In genomic region chr22:29837780-29838598, GRCh38 we compare ENCODE assay signal across 1 cellular context.
A peak's percentile ranks its signal among the peaks of the same experiment; 100 is the strongest.
TF ChIP-seq lines count a peak whose summit lies in the region.

Gene ASCC2 (minus strand): TSS chr22:29838274. CDS start chr22:29832325, 5,949 bp downstream.

TF ChIP-seq in HepG2, 621 proteins besides CTCF, POLR2A, EP300 and RAD21 (continued from another document and continues in another):
- TF ChIP-seq ZNF687 (CRISPR knock-in tag; IDR thresholded peaks at IDR 0.05) (peak; percentile 84), SALL1 (CRISPR knock-in tag; IDR thresholded peaks at IDR 0.05) (peak; percentile 69), POLR2G (IDR thresholded peaks at IDR 0.05; ENCODE audit: low read depth, low read length) (peak; percentile 84), KDM3A (CRISPR knock-in tag; IDR thresholded peaks at IDR 0.05; ENCODE audit: low read depth) (peak; percentile 20; the same call in 1 of the 2 replicates), PPARG (CRISPR knock-in tag; conservative IDR thresholded peaks at IDR 0.05) (peak; percentile 24; the same call in 1 of the 2 replicates), BRCA1 (CRISPR knock-in tag; IDR thresholded peaks at IDR 0.05) (peak; percentile 82; the same call in 1 of the 2 replicates), SKI (IDR thresholded peaks at IDR 0.05; ENCODE audit: partially characterized antibody) (peak; percentile 81), TERF1 (CRISPR knock-in tag; IDR thresholded peaks at IDR 0.05) (no peak), ARNTL (CRISPR knock-in tag; IDR thresholded peaks at IDR 0.05) (0 out of 2 replicates have a peak, but pooled peaks have one; percentile 35), ARNT2 (CRISPR knock-in tag; IDR thresholded peaks at IDR 0.05; ENCODE audit: low read depth) (0 out of 2 replicates have a peak, but pooled peaks have one; percentile 27), ZNF607 (CRISPR knock-in tag; IDR thresholded peaks at IDR 0.05; ENCODE audit: borderline replicate concordance) (0 out of 2 replicates have a peak, but pooled peaks have one; percentile 49), ZNF563 (CRISPR knock-in tag; IDR thresholded peaks at IDR 0.05) (0 out of 2 replicates have a peak, but pooled peaks have one; percentile 50), ZNF225 (CRISPR knock-in tag; IDR thresholded peaks at IDR 0.05) (peak; percentile 41; the same call in 1 of the 2 replicates), ZFX (CRISPR knock-in tag; IDR thresholded peaks at IDR 0.05; ENCODE audit: low read depth) (peak; percentile 73), MIER3 (CRISPR knock-in tag; IDR thresholded peaks at IDR 0.05; ENCODE audit: borderline replicate concordance) (peak; percentile 36; the same call in 1 of the 2 replicates), SATB2 (CRISPR knock-in tag; IDR thresholded peaks at IDR 0.05) (peak; percentile 48; the same call in 1 of the 2 replicates), ZMAT3 (CRISPR knock-in tag; conservative IDR thresholded peaks at IDR 0.05) (0 out of 2 replicates have a peak, but pooled peaks have one; percentile 29), MYC (CRISPR knock-in tag; IDR thresholded peaks at IDR 0.05; ENCODE audit: borderline replicate concordance) (peak; percentile 77; the same call in 1 of the 2 replicates), YEATS2 (CRISPR knock-in tag; IDR thresholded peaks at IDR 0.05; ENCODE audit: borderline replicate concordance) (peak; percentile 61; the same call in 1 of the 2 replicates), TAF1 (CRISPR knock-in tag; IDR thresholded peaks at IDR 0.05) (peak; percentile 55; the same call in 1 of the 2 replicates), ZNF354B (CRISPR knock-in tag; IDR thresholded peaks at IDR 0.05) (no peak), UBTF (CRISPR knock-in tag; IDR thresholded peaks at IDR 0.05) (no peak; the same call in 1 of the 2 replicates), NCOR1 (IDR thresholded peaks at IDR 0.05; ENCODE audit: borderline replicate concordance, low read length) (peak; percentile 48), CHD2 (IDR thresholded peaks at IDR 0.05; ENCODE audit: low read depth, low read length) (no peak), SOX13 (IDR thresholded peaks at IDR 0.05) (no peak), SOX13 (CRISPR knock-in tag; conservative IDR thresholded peaks at IDR 0.05 in 1 of 2, IDR thresholded peaks at IDR 0.05 in 1 of 2) (peak in 1 of 2 experiments; percentile 27; a peak in 1 of 4 replicates), THAP9 (CRISPR knock-in tag; IDR thresholded peaks at IDR 0.05; ENCODE audit: borderline replicate concordance) (peak; percentile 47; the same call in 1 of the 2 replicates), KLF12 (CRISPR knock-in tag; IDR thresholded peaks at IDR 0.05; ENCODE audit: borderline replicate concordance) (peak; percentile 76), NFKB2 (CRISPR knock-in tag; IDR thresholded peaks at IDR 0.05; ENCODE audit: borderline replicate concordance) (peak; percentile 77; the same call in 1 of the 2 replicates), MAZ (IDR thresholded peaks at IDR 0.05; ENCODE audit: borderline replicate concordance, low read depth, low read length) (0 out of 2 replicates have a peak, but pooled peaks have one; percentile 50), MAZ (CRISPR knock-in tag; IDR thresholded peaks at IDR 0.05; ENCODE audit: low read depth) (0 out of 2 replicates have a peak, but pooled peaks have one; percentile 40), ZNF543 (CRISPR knock-in tag; IDR thresholded peaks at IDR 0.05) (0 out of 2 replicates have a peak, but pooled peaks have one; percentile 66), MYNN (CRISPR knock-in tag; IDR thresholded peaks at IDR 0.05; ENCODE audit: low read depth) (no peak), CBFB (CRISPR knock-in tag; IDR thresholded peaks at IDR 0.05) (peak; percentile 58; the same call in 1 of the 2 replicates), TEAD3 (CRISPR knock-in tag; optimal IDR thresholded peaks at IDR 0.05; ENCODE audit: borderline replicate concordance) (peak; percentile 42), XRCC5 (optimal IDR thresholded peaks at IDR 0.05; ENCODE audit: low read length) (peak; percentile 47), ZNF75D (CRISPR knock-in tag; IDR thresholded peaks at IDR 0.05; ENCODE audit: borderline replicate concordance) (no peak), ZNF670 (CRISPR knock-in tag; IDR thresholded peaks at IDR 0.05; ENCODE audit: borderline replicate concordance) (no peak), TBX3 (IDR thresholded peaks at IDR 0.05; ENCODE audit: borderline replicate concordance) (no peak), KAT8 (CRISPR knock-in tag; IDR thresholded peaks at IDR 0.05) (peak; percentile 94), DMAP1 (CRISPR knock-in tag; IDR thresholded peaks at IDR 0.05) (peak; percentile 52; the same call in 1 of the 2 replicates)
- TF ChIP-seq, protein P1, sequence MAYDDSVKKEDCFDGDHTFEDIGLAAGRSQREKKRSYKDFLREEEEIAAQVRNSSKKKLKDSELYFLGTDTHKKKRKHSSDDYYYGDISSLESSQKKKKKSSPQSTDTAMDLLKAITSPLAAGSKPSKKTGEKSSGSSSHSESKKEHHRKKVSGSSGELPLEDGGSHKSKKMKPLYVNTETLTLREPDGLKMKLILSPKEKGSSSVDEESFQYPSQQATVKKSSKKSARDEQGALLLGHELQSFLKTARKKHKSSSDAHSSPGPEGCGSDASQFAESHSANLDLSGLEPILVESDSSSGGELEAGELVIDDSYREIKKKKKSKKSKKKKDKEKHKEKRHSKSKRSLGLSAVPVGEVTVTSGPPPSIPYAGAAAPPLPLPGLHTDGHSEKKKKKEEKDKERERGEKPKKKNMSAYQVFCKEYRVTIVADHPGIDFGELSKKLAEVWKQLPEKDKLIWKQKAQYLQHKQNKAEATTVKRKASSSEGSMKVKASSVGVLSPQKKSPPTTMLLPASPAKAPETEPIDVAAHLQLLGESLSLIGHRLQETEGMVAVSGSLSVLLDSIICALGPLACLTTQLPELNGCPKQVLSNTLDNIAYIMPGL (CRISPR knock-in tag; IDR thresholded peaks at IDR 0.05; ENCODE audit: borderline replicate concordance in 1 of 2, low read depth in 1 of 2) = peak in 1 of 2 experiments; percentile 60; a peak in 2 of 4 replicates
- TF ChIP-seq, protein P2, sequence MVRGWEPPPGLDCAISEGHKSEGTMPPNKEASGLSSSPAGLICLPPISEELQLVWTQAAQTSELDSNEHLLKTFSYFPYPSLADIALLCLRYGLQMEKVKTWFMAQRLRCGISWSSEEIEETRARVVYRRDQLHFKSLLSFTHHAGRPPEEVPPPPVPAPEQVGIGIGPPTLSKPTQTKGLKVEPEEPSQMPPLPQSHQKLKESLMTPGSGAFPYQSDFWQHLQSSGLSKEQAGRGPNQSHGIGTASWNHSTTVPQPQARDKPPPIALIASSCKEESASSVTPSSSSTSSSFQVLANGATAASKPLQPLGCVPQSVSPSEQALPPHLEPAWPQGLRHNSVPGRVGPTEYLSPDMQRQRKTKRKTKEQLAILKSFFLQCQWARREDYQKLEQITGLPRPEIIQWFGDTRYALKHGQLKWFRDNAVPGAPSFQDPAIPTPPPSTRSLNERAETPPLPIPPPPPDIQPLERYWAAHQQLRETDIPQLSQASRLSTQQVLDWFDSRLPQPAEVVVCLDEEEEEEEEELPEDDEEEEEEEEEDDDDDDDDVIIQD (CRISPR knock-in tag; IDR thresholded peaks at IDR 0.05; ENCODE audit: low read depth) = peak; percentile 33; the same call in 1 of the 2 replicates
- TF ChIP-seq, protein P3, sequence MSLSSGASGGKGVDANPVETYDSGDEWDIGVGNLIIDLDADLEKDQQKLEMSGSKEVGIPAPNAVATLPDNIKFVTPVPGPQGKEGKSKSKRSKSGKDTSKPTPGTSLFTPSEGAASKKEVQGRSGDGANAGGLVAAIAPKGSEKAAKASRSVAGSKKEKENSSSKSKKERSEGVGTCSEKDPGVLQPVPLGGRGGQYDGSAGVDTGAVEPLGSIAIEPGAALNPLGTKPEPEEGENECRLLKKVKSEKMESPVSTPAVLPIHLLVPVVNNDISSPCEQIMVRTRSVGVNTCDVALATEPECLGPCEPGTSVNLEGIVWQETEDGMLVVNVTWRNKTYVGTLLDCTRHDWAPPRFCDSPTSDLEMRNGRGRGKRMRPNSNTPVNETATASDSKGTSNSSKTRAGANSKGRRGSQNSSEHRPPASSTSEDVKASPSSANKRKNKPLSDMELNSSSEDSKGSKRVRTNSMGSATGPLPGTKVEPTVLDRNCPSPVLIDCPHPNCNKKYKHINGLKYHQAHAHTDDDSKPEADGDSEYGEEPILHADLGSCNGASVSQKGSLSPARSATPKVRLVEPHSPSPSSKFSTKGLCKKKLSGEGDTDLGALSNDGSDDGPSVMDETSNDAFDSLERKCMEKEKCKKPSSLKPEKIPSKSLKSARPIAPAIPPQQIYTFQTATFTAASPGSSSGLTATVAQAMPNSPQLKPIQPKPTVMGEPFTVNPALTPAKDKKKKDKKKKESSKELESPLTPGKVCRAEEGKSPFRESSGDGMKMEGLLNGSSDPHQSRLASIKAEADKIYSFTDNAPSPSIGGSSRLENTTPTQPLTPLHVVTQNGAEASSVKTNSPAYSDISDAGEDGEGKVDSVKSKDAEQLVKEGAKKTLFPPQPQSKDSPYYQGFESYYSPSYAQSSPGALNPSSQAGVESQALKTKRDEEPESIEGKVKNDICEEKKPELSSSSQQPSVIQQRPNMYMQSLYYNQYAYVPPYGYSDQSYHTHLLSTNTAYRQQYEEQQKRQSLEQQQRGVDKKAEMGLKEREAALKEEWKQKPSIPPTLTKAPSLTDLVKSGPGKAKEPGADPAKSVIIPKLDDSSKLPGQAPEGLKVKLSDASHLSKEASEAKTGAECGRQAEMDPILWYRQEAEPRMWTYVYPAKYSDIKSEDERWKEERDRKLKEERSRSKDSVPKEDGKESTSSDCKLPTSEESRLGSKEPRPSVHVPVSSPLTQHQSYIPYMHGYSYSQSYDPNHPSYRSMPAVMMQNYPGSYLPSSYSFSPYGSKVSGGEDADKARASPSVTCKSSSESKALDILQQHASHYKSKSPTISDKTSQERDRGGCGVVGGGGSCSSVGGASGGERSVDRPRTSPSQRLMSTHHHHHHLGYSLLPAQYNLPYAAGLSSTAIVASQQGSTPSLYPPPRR (CRISPR knock-in tag; IDR thresholded peaks at IDR 0.05; ENCODE audit: borderline replicate concordance) = peak; percentile 43; the same call in 1 of the 2 replicates
